Comparison of ENCODE assay signal across 1 cellular context in the genomic region with DNA sequence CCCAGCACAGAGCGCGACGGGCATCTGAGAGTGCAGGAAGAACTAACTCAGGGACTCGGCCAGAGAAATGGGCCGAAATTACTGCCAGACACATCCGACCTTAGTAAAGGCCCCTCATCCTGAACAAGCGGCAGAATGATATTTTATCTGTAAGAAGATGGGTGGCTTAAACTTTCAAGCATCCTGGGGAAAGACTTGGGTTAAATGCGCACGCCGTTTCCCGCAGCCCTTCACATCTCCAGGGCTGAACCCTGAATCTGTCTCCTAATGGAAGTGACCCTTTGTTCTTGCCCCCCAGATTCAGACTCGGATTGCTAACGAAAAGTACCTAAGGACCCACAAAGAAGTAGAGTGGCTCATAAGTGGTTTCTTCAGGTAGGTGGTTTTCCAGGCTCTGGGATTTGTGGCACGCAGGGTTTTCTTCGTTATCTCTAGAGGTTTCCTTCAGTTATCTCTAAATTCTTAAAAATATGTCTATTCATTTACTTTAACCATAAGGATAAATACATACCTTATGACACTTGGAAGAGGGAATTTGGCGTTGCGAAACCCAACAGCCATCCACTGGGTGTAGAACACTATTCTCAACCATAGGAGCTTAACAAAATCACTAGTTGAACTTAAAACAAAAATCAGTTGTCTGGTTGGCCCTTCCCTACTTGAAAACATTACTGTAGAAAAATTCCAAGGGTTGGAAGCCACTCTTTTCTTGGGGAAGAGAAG.
A peak's percentile ranks its signal among the peaks of the same experiment; 100 is the strongest.
TF ChIP-seq lines count a peak whose summit lies in the region.

No MANE protein-coding gene starts in this region.

TF ChIP-seq in endothelial cell of umbilical vein, 7 proteins besides CTCF, POLR2A, EP300 and RAD21:
- no peak for TF ChIP-seq POLR2AphosphoS5 (IDR thresholded peaks at IDR 0.05; ENCODE audit: insufficient read depth, low read depth, low read length)
- peak; percentile 71 for TF ChIP-seq EZH2 (IDR thresholded peaks at IDR 0.05; ENCODE audit: borderline replicate concordance, low read depth, low read length, severe bottlenecking)
